ENCODE assay signal across 10 cellular contexts in genomic region chr14:69259176-69259530, GRCh38. TPM values are rescaled to one million over a fixed set of nuclear protein-coding genes. Genes with fewer than 3 reads are reported as not detected.
A peak's percentile ranks its signal among the peaks of the same experiment; 100 is the strongest.
DNase-seq lines count a peak whose midpoint lies in the region; ATAC-seq, FAIRE-seq and TF ChIP-seq lines count a peak whose summit lies in the region.
"Had no signal": no experiment of that assay in that cellular context is flagged by ENCODE, and none has a peak within 500 bp of the region (broad histone marks: within the 10 kb centered on the region; RNA-seq: fewer than 3 reads in every experiment).

No MANE protein-coding gene starts in this region.

- H3K56ac ChIP-seq in H9 (ENCODE audit: insufficient read length, low read depth, low read length): no peak overlapping the region

- no peak overlapping the region for H2AK5ac ChIP-seq in H9 (ENCODE audit: insufficient read length, low read length)

- no peak overlapping the region for H2BK5ac ChIP-seq in H9 (ENCODE audit: insufficient read length, low read length)

- H3K4me3 ChIP-seq in A549 (peak overlapping the region; percentile 62), ectodermal cell (ENCODE audit: insufficient read depth, low read depth, low read length) (peak overlapping the region; percentile 42)

- CTCF ChIA-PET in A549 (lab: Yijun Ruan, JAX): interaction anchor here (0.6 to 6.6 kb wide), 20 partner anchors 9 to 205 kb away, joined by 3 to 45 read pairs (median 4); no protein-coding TSS in a partner anchor
- CTCF ChIA-PET in CD4-positive, alpha-beta T cell (lab: Charles Lee): no interaction called here

- intact Hi-C loops in CD4-positive, alpha-beta T cell (cut with DNase I, micrococcal nuclease): no loop called here

- FAIRE-seq in A549 (lab: Jason Lieb, UNC): no peak
- FAIRE-seq: TTC549 had no signal

- no peak overlapping the region for H2BK120ac ChIP-seq in H9 (ENCODE audit: low read depth, low read length, poor library complexity, severe bottlenecking)

- no peak overlapping the region for H2BK15ac ChIP-seq in H9 (ENCODE audit: low read depth, low read length)

- no peak for TF ChIP-seq EP300 in A549 (IDR thresholded peaks at IDR 0.05)

- no peaks in the 10 kb centered on the region for H4K20me1 ChIP-seq in H9 (ENCODE audit: control insufficient read depth, insufficient read depth, insufficient read length)

- peak overlapping the region in 1 of 2 experiments; percentile 79; a peak in 2 of 6 replicates for H3K27ac ChIP-seq in A549
- H3K27ac ChIP-seq in H9 (ENCODE audit: insufficient read length, low read depth, low read length): no peak overlapping the region
- H3K27ac ChIP-seq in ectodermal cell (ENCODE audit: insufficient read depth, low read depth, low read length, poor library complexity, severe bottlenecking): no peak overlapping the region
- H3K27ac ChIP-seq in CD4-positive, alpha-beta T cell (ENCODE audit: low read depth, low read length): no peak overlapping the region
- H3K27ac ChIP-seq: KMS-11 had no signal

- H2BK12ac ChIP-seq in H9 (ENCODE audit: insufficient read length, low read depth, low read length): no peak overlapping the region

- H3K36me3 ChIP-seq in ectodermal cell (ENCODE audit: control insufficient read depth, insufficient read depth, low read length): no peaks in the 10 kb centered on the region

- H3K14ac ChIP-seq in H9 (ENCODE audit: insufficient read depth, low read length): no peak overlapping the region

- no peak for TF ChIP-seq RAD21 in A549 (conservative IDR thresholded peaks at IDR 0.05 in 1 of 2, IDR thresholded peaks at IDR 0.05 in 1 of 2)

- H3K36me3 Mint-ChIP-seq in H9 (ENCODE audit: insufficient read depth in 1 of 3, low read depth in 3 of 3) (peaks cover 0 to 3% (median 0%) of the 10 kb centered on the region in 3 experiments; a peak in 2 of 7 replicates), nephron (ENCODE audit: low read depth) (no peaks in the 10 kb centered on the region)
- no peaks in the 10 kb centered on the region for H3K36me3 Mint-ChIP-seq in CD4-positive, alpha-beta T cell (ENCODE audit: low read depth)

- H3K9me3 Mint-ChIP-seq in H9 (no peaks in the 10 kb centered on the region), nephron (no peaks in the 10 kb centered on the region)
- H3K9me3 Mint-ChIP-seq in CD4-positive, alpha-beta T cell: no peaks in the 10 kb centered on the region

- H3K9me3 ChIP-seq in A549 (no peaks in the 10 kb centered on the region), H9 (ENCODE audit: control insufficient read depth, low read depth, low read length) (no peaks in the 10 kb centered on the region), ectodermal cell (ENCODE audit: control insufficient read depth, low read length) (no peaks in the 10 kb centered on the region)
- no peaks in the 10 kb centered on the region for H3K9me3 ChIP-seq in CD4-positive, alpha-beta T cell (ENCODE audit: control insufficient read depth, low read length)

- H3K27me3 Mint-ChIP-seq in H9 (ENCODE audit: low read depth) (peaks cover 75% of the 10 kb centered on the region), nephron (ENCODE audit: low read depth) (peaks cover 84% of the 10 kb centered on the region)
- peaks cover 73% of the 10 kb centered on the region for H3K27me3 Mint-ChIP-seq in CD4-positive, alpha-beta T cell

- TF ChIP-seq CTCF in A549 (IDR thresholded peaks at IDR 0.05) (no peak), H9 (conservative IDR thresholded peaks at IDR 0.05) (no peak), nephron (IDR thresholded peaks at IDR 0.05; ENCODE audit: unreplicated experiment in 3 of 3) (no peak)
- TF ChIP-seq CTCF in CD4-positive, alpha-beta T cell (IDR thresholded peaks at IDR 0.05): no peak

- H4K91ac ChIP-seq in H9 (ENCODE audit: insufficient read length, low read depth, low read length): no peak overlapping the region

- H3K4me1 ChIP-seq in A549: peaks cover 3% of the 10 kb centered on the region; the same call in 1 of the 3 replicates
- H3K4me1 ChIP-seq in H9 (ENCODE audit: insufficient read depth, low read length): no peaks in the 10 kb centered on the region; the same call in 1 of the 2 replicates
- peaks cover 18% of the 10 kb centered on the region for H3K4me1 ChIP-seq in ectodermal cell (ENCODE audit: control insufficient read depth, insufficient read depth, low read length)

- POLR2A ChIA-PET in A549 (lab: Yijun Ruan, JAX): interaction anchor here (0.6 to 1.1 kb wide), 2 partner anchors 139 to 164 kb away, joined by 3 read pairs; partner anchors contain the start of genes ERH and SLC39A9
- POLR2A ChIA-PET in CD4-positive, alpha-beta T cell (lab: Charles Lee): no interaction called here

- no peak overlapping the region for H3K4ac ChIP-seq in H9 (ENCODE audit: low read depth, low read length)

- H3K79me1 ChIP-seq in H9 (ENCODE audit: insufficient read depth, low read depth, low read length, poor library complexity, severe bottlenecking): no peaks in the 10 kb centered on the region

- H3K18ac ChIP-seq in H9 (ENCODE audit: insufficient read length, low read depth, low read length): no peak overlapping the region

- no peak overlapping the region for H3T11ph ChIP-seq in H9 (ENCODE audit: low read length)

- no peak overlapping the region for H2AFZ ChIP-seq in H9 (ENCODE audit: low read length)

- H3K27me3 ChIP-seq in H9 (ENCODE audit: insufficient read depth, low read length) (peaks cover 20% of the 10 kb centered on the region; the same call in 1 of the 2 replicates), ectodermal cell (ENCODE audit: control insufficient read depth, insufficient read depth, low read length, poor library complexity, severe bottlenecking) (peaks cover 56% of the 10 kb centered on the region)
- H3K27me3 ChIP-seq in CD4-positive, alpha-beta T cell (ENCODE audit: control insufficient read depth, insufficient read depth, low read length): peaks cover 60% of the 10 kb centered on the region

- ATAC-seq in A549: no peak
- no peak for ATAC-seq in CD4-positive, alpha-beta T cell (ENCODE audit: poor library complexity)
- no peak for ATAC-seq in HG02678 (IDR thresholded peaks at IDR 0.05; ENCODE audit: unreplicated experiment)

- H3K9ac ChIP-seq in H9 (ENCODE audit: extremely low read depth, insufficient read length, low read length): no peak overlapping the region
- H3K9ac ChIP-seq: KMS-11 had no signal

- H3K4me3 Mint-ChIP-seq in H9 (peak overlapping the region; percentile 74 to 80), nephron (peak overlapping the region; percentile 76 to 85 (median 80))
- no peak overlapping the region for H3K4me3 Mint-ChIP-seq in CD4-positive, alpha-beta T cell

- H3K4me2 ChIP-seq in A549: peak overlapping the region; percentile 99
- peak overlapping the region; percentile 65 for H3K4me2 ChIP-seq in H9 (ENCODE audit: insufficient read depth, insufficient read length, low read length)
- H3K4me2 ChIP-seq: KMS-11 had no signal

- H3K27ac Mint-ChIP-seq in H9 (no peak overlapping the region), nephron (no peak overlapping the region)
- H3K27ac Mint-ChIP-seq in CD4-positive, alpha-beta T cell: no peak overlapping the region

- H3K23me2 ChIP-seq in H9 (ENCODE audit: insufficient read length, low read depth, low read length, poor library complexity, severe bottlenecking): peaks cover 20% of the 10 kb centered on the region

- H4K8ac ChIP-seq in H9 (replicated peaks; ENCODE audit: insufficient read length, low read depth, low read length): no peak overlapping the region

- no peak overlapping the region for H4K5ac ChIP-seq in H9 (ENCODE audit: insufficient read length, low read depth, low read length)

- H3K4me1 Mint-ChIP-seq in H9 (peaks cover 25% of the 10 kb centered on the region in 2 experiments), nephron (peaks cover 10% of the 10 kb centered on the region)
- H3K4me1 Mint-ChIP-seq in CD4-positive, alpha-beta T cell (ENCODE audit: low read depth): peaks cover 4% of the 10 kb centered on the region

- no peak for DNase-seq in A549 (ENCODE audit: low read depth in 1 of 2, low spot score in 1 of 2)
- DNase-seq in H9: no peak
- no peak for DNase-seq in T-helper 1 cell
- no peak for DNase-seq in CD4-positive, alpha-beta T cell
- no peak for DNase-seq in ecto neural progenitor cell (ENCODE audit: low spot score)

- no peak overlapping the region for H3K23ac ChIP-seq in H9 (ENCODE audit: insufficient read length, low read depth, low read length)

- H3K79me2 ChIP-seq in H9 (ENCODE audit: insufficient read depth, low read length): no peaks in the 10 kb centered on the region

- H2BK20ac ChIP-seq in H9 (ENCODE audit: low read depth, low read length, poor library complexity, severe bottlenecking): no peak overlapping the region

- 82% methylated on average over 14 of the region's 14 CpGs for WGBS in A549 (ENCODE audit: missing lambda C conversion rate)
- no CpG with 5 or more reads among the region's 14 CpGs for WGBS in H9 (ENCODE audit: extremely low coverage, insufficient read length, low lambda C conversion rate)
- WGBS in ectodermal cell, 2 experiments: 16% methylated on average over 14 of the region's 14 CpGs

- no peak for TF ChIP-seq POLR2A in A549 (IDR thresholded peaks at IDR 0.05; ENCODE audit: low read length)

TF ChIP-seq in A549, 52 proteins besides CTCF, POLR2A, EP300 and RAD21:
- TF ChIP-seq BCL3 (IDR thresholded peaks at IDR 0.05) (no peak), MAFK (IDR thresholded peaks at IDR 0.05; ENCODE audit: partially characterized antibody) (peak; percentile 92)

RNA-seq across cellular contexts. Expression of gene GALNT16, which starts 0.8 kb away (rescaled TPM):
- polyA plus RNA-seq in A549 (2011; rRNA removed) (2.3 and 2.8 TPM in 2 replicates), A549 (2017; fragmentation: RNase III; extraction: RNeasy Plus Mini Kit Qiagen cat#74134 plus additional on column Dnase treatment) (2.6 to 3.9 TPM (median 3.4 TPM) in 3 replicates)
- 4.8 and 5.7 TPM in 2 replicates for polyA plus RNA-seq in A549 (2012; cell fraction: cytosol; rRNA removed)
- polyA plus RNA-seq in A549 (2012; cell fraction: nucleus; rRNA removed): 12.0 and 12.7 TPM in 2 replicates
- polyA minus RNA-seq in A549 (2011; rRNA and poly(A)+ RNA removed): 2.2 and 6.4 TPM in 2 replicates
- 2.3 and 3.0 TPM in 2 replicates for total RNA-seq in H9 (2021)
- polyA plus RNA-seq in ectodermal cell (2013, experiment 1 of 4): 15.1 TPM
- polyA plus RNA-seq in ectodermal cell (2013, experiment 2 of 4): 12.3 TPM
- polyA plus RNA-seq in ectodermal cell (2013, experiment 3 of 4): 11.9 TPM
- polyA plus RNA-seq in ectodermal cell (2013, experiment 4 of 4): 12.8 TPM
- not detected for total RNA-seq in CD4-positive, alpha-beta T cell
